In the genomic region with DNA sequence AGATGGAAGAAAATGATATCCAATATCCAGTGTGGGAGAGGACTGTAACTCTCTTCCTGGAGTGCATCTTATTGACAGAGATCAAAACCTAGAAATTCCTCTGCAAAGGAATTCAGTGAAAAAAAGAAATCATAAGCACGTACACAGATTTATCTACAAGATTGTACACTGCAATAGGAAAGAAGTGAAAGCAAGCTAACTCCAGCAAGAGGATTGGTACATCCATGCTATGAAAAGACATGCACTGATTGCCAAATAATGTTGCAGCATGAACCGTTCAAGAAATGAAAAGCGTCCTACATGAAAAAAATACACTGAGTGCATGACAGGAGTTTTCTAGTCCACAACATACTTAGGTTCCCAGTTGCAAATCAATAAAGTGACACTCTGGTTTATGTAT, we compare ENCODE assay signal across 22 cellular contexts. TPM values are rescaled to one million over a fixed set of nuclear protein-coding genes. Genes with fewer than 3 reads are reported as not detected.
DNase-seq lines count a peak whose midpoint lies in the region; ATAC-seq and TF ChIP-seq lines count a peak whose summit lies in the region.
"Had no signal": no experiment of that assay in that cellular context is flagged by ENCODE, and none has a peak within 500 bp of the region (broad histone marks: within the 10 kb centered on the region; RNA-seq: fewer than 3 reads in every experiment).

No MANE protein-coding gene starts in this region.

- no peak for TF ChIP-seq POLR2A in breast epithelium (IDR thresholded peaks at IDR 0.05)

- H3K27me3 Mint-ChIP-seq in MCF 10A (ENCODE audit: insufficient read depth, unreplicated experiment), result no peaks in the 10 kb centered on the region
- H3K27me3 Mint-ChIP-seq in activated CD8-positive, alpha-beta T cell treated with anti-CD3 and anti-CD28 coated beads, Interleukin-2, amount 10 ng/mL, durations not matched to agents 7 days and 5 days (ENCODE audit: low read depth), result peaks cover 14% of the 10 kb centered on the region

- no TSS peak for BruUV-seq in MCF 10A (replicated peaks; lab: Mats Ljungman, UMichigan)

- no peak overlapping the region for H3K27ac ChIP-seq in breast epithelium
- H3K27ac ChIP-seq: BLaER1 treated with 17β-estradiol and CSF1 and Interleukin-3, amounts not matched to agents 10 nM and 100 nM; upper lobe of left lung had no signal

- H3K27ac Mint-ChIP-seq in MCF 10A (ENCODE audit: low read depth, unreplicated experiment), result no peak overlapping the region
- H3K27ac Mint-ChIP-seq in activated CD8-positive, alpha-beta T cell treated with anti-CD3 and anti-CD28 coated beads, Interleukin-2, amount 10 ng/mL, durations not matched to agents 7 days and 5 days, result no peak overlapping the region
- H3K27ac Mint-ChIP-seq: activated B cell treated with CpG ODN at 0.5 μM for 24 hours had no signal

- H3K9me3 Mint-ChIP-seq in MCF 10A (ENCODE audit: unreplicated experiment), result no peaks in the 10 kb centered on the region
- H3K9me3 Mint-ChIP-seq in activated CD8-positive, alpha-beta T cell treated with anti-CD3 and anti-CD28 coated beads, Interleukin-2, amount 10 ng/mL, durations not matched to agents 7 days and 5 days (ENCODE audit: insufficient read depth), result no peaks in the 10 kb centered on the region
- H3K9me3 Mint-ChIP-seq: activated B cell treated with CpG ODN at 0.5 μM for 24 hours had no signal

- TF ChIP-seq CTCF in MCF 10A (IDR thresholded peaks at IDR 0.05; ENCODE audit: unreplicated experiment) (no peak), breast epithelium (IDR thresholded peaks at IDR 0.05) (no peak), fibroblast of the aortic adventitia (IDR thresholded peaks at IDR 0.05; ENCODE audit: insufficient read depth, low read length) (no peak)

- POLR2A ChIA-PET in MCF 10A (lab: Yijun Ruan, JAX), result interaction anchor here (5.1 to 5.5 kb wide), 2 partner anchors 30 to 67 kb away, joined by 104 to 128 read pairs; partner anchors contain the start of gene ALDH9A1
- POLR2A ChIA-PET in activated CD8-positive, alpha-beta T cell treated with anti-CD3 and anti-CD28 coated beads, Interleukin-2, amount 10 ng/mL, durations not matched to agents 7 days and 5 days (lab: Charles Lee), result no interaction called here

- peaks cover 16% of the 10 kb centered on the region for H3K4me1 Mint-ChIP-seq in MCF 10A (ENCODE audit: insufficient read depth, unreplicated experiment)
- H3K4me1 Mint-ChIP-seq in activated CD8-positive, alpha-beta T cell treated with anti-CD3 and anti-CD28 coated beads, Interleukin-2, amount 10 ng/mL, durations not matched to agents 7 days and 5 days (ENCODE audit: low read depth), result peaks cover 7% of the 10 kb centered on the region

- intact Hi-C loops in MCF 10A (cut with micrococcal nuclease) (no loop called here), breast epithelium (cut with DNase I; ENCODE audit: low total_unique reads) (no loop called here)

- peaks cover 0 to 8% of the 10 kb centered on the region in 2 donors for H3K4me1 ChIP-seq in breast epithelium

- ATAC-seq in GM21717 (IDR thresholded peaks at IDR 0.05; ENCODE audit: unreplicated experiment), result no peak
- ATAC-seq in activated CD8-positive, alpha-beta T cell treated with anti-CD3 and anti-CD28 coated beads, Interleukin-2, amount 10 ng/mL, durations not matched to agents 7 days and 5 days, result no peak
- ATAC-seq: GM12878, pancreas, PC-3, right cardiac atrium, Right ventricle myocardium inferior had no signal

- H3K36me3 ChIP-seq in breast epithelium, result no peaks in the 10 kb centered on the region
- H3K36me3 ChIP-seq: BLaER1 treated with 17β-estradiol and CSF1 and Interleukin-3, amounts not matched to agents 10 nM and 100 nM; pancreas; upper lobe of left lung had no signal

- no peaks in the 10 kb centered on the region for H3K9me3 ChIP-seq in breast epithelium
- H3K9me3 ChIP-seq: BLaER1 treated with 17β-estradiol and CSF1 and Interleukin-3, amounts not matched to agents 10 nM and 100 nM; pancreas; upper lobe of left lung had no signal

- H3K27me3 ChIP-seq in breast epithelium, result no peaks in the 10 kb centered on the region
- H3K27me3 ChIP-seq: BLaER1 treated with 17β-estradiol and CSF1 and Interleukin-3, amounts not matched to agents 10 nM and 100 nM; pancreas; upper lobe of left lung had no signal

- H3K4me3 ChIP-seq in breast epithelium (no peak overlapping the region), fibroblast of the aortic adventitia (ENCODE audit: low read depth, low read length) (no peak overlapping the region)
- H3K4me3 ChIP-seq: upper lobe of left lung had no signal

- DNase-seq in MCF 10A (ENCODE audit: unreplicated experiment) (no peak), breast epithelium (ENCODE audit: low spot score in 2 of 2) (no peak), MV-4-11 (lab: John Stamatoyannopoulos, UW) (peak; percentile 25), fibroblast of the aortic adventitia (ENCODE audit: low read depth) (peak; percentile 9), RPMI8226 (no peak)
- DNase-seq in activated CD8-positive, alpha-beta T cell treated with anti-CD3 and anti-CD28 coated beads, Interleukin-2, amount 10 ng/mL, durations not matched to agents 7 days and 5 days, result no peak
- DNase-seq: activated B cell treated with CpG ODN at 0.5 μM for 24 hours; activated CD4-positive, alpha-beta T cell treated with anti-CD3 and anti-CD28 coated beads, Interleukin-2, amount 50 U/mL, for 48 hours; activated effector memory CD4-positive, alpha-beta T cell treated with Interleukin-2 at 50 U/mL for 16 hours; amniotic stem cell; effector CD4-positive, alpha-beta T cell; EL; KG1; pancreas; PC-3; right cardiac atrium; T1000; upper lobe of left lung had no signal

- CTCF ChIA-PET in MCF 10A (lab: Yijun Ruan, JAX), result interaction anchor here (0.6 to 1.0 kb wide), 2 partner anchors 27 to 518 kb away, joined by 4 read pairs; no protein-coding TSS in a partner anchor
- CTCF ChIA-PET in activated CD8-positive, alpha-beta T cell treated with anti-CD3 and anti-CD28 coated beads, Interleukin-2, amount 10 ng/mL, durations not matched to agents 7 days and 5 days (lab: Charles Lee), result no interaction called here

- peak overlapping the region; percentile 38 for H3K4me3 Mint-ChIP-seq in MCF 10A (ENCODE audit: unreplicated experiment)
- H3K4me3 Mint-ChIP-seq in activated CD8-positive, alpha-beta T cell treated with anti-CD3 and anti-CD28 coated beads, Interleukin-2, amount 10 ng/mL, durations not matched to agents 7 days and 5 days, result no peak overlapping the region
- H3K4me3 Mint-ChIP-seq: activated B cell treated with CpG ODN at 0.5 μM for 24 hours had no signal

- H3K36me3 Mint-ChIP-seq in MCF 10A (ENCODE audit: insufficient read depth, unreplicated experiment), result no peaks in the 10 kb centered on the region
- no peaks in the 10 kb centered on the region for H3K36me3 Mint-ChIP-seq in activated CD8-positive, alpha-beta T cell treated with anti-CD3 and anti-CD28 coated beads, Interleukin-2, amount 10 ng/mL, durations not matched to agents 7 days and 5 days (ENCODE audit: low read depth)

RNA-seq across cellular contexts. Expression of gene MGST3, which starts 1.9 kb away (rescaled TPM):
- 75.5 and 97.1 TPM in 2 replicates for total RNA-seq in MCF 10A (2022)
- total RNA-seq in breast epithelium, result 100 to 1,000 TPM; 140 to 318 (median 251) TPM
- total RNA-seq in fibroblast of the aortic adventitia (ENCODE audit: low replicate concordance), result 178 and 183 TPM in 2 replicates
- 10 to 100 TPM; 30.9 to 33.0 TPM for total RNA-seq in activated CD8-positive, alpha-beta T cell treated with anti-CD3 and anti-CD28 coated beads, Interleukin-2, amount 10 ng/mL, durations not matched to agents 7 days and 5 days

Comparison
In these comparisons a context has a peak if more than half of its experiments do, and no peak if none do; other contexts are left out.
1. DNase-seq: peak in MV-4-11 (single experiment) and fibroblast of the aortic adventitia (single experiment); none in MCF 10A (single experiment), breast epithelium (0 of 2), RPMI8226 (single experiment) and activated CD8-positive, alpha-beta T cell treated with anti-CD3 and anti-CD28 coated beads, Interleukin-2, amount 10 ng/mL, durations not matched to agents 7 days and 5 days (single experiment).